ENCODE assay signal across 9 cellular contexts in genomic region chr7:140656548-140657515, GRCh38. TPM values are rescaled to one million over a fixed set of nuclear protein-coding genes. Genes with fewer than 3 reads are reported as not detected.
DNase-seq lines count a peak whose midpoint lies in the region; TF ChIP-seq lines count a peak whose summit lies in the region.
"Had no signal": no experiment of that assay in that cellular context is flagged by ENCODE, and none has a peak within 500 bp of the region (broad histone marks: within the 10 kb centered on the region; RNA-seq: fewer than 3 reads in every experiment).

No MANE protein-coding gene starts in this region.

- no peaks in the 10 kb centered on the region for H3K36me3 ChIP-seq in sigmoid colon

- peaks cover 0 to 25% (median 17%) of the 10 kb centered on the region in 4 donors for H3K4me1 ChIP-seq in sigmoid colon

- H3K27ac Mint-ChIP-seq in activated CD4-positive, alpha-beta T cell treated with anti-CD3 and anti-CD28 coated beads, Interleukin-2, amount 10 ng/mL, durations not matched to agents 24 days and 14 days, result no peak overlapping the region

- H3K27me3 Mint-ChIP-seq in activated CD4-positive, alpha-beta T cell treated with anti-CD3 and anti-CD28 coated beads, Interleukin-2, amount 10 ng/mL, durations not matched to agents 24 days and 14 days, result peaks cover 40% of the 10 kb centered on the region

- DNase-seq in DMS79 treated with DMSO at 0.1 percent for 48 hours (lab: John Stamatoyannopoulos, UW) (peak; percentile 70), GM20000 (ENCODE audit: low spot score) (peak; percentile 74), HPDE6-E6E7 (ENCODE audit: extremely low spot score) (peak; percentile 77), foreskin fibroblast (peak; percentile 67 to 79), sigmoid colon (peak; percentile 82), NCI-H1417 treated with DMSO at 0.1 percent for 48 hours (lab: John Stamatoyannopoulos, UW) (no peak), hepatic stellate cell (ENCODE audit: low spot score) (no peak)
- peak; percentile 84 for DNase-seq in activated CD4-positive, alpha-beta T cell treated with anti-CD3 and anti-CD28 coated beads, Interleukin-2, amount 10 ng/mL, durations not matched to agents 24 days and 14 days

- intact Hi-C loops in activated CD4-positive, alpha-beta T cell treated with anti-CD3 and anti-CD28 coated beads, Interleukin-2, amount 10 ng/mL, durations not matched to agents 24 days and 14 days (cut with micrococcal nuclease), result loop anchor here (2.0 to 5.0 kb wide), 2 partner anchors 182 to 355 kb away; partner anchors contain the start of gene MRPS33
- intact Hi-C loops in sigmoid colon (cut with DNase I), result no loop called here

- no peak for TF ChIP-seq EP300 in sigmoid colon (IDR thresholded peaks at IDR 0.05)

- H3K27ac ChIP-seq in sigmoid colon, result peak overlapping the region; percentile 64 to 73 (median 69)

- H3K36me3 Mint-ChIP-seq in activated CD4-positive, alpha-beta T cell treated with anti-CD3 and anti-CD28 coated beads, Interleukin-2, amount 10 ng/mL, durations not matched to agents 24 days and 14 days (ENCODE audit: low read depth), result no peaks in the 10 kb centered on the region

- TF ChIP-seq CTCF in GM20000 (IDR thresholded peaks at IDR 0.05; ENCODE audit: extremely low read depth, missing control alignments), result no peak
- no peak for TF ChIP-seq CTCF in foreskin fibroblast (IDR thresholded peaks at IDR 0.05; ENCODE audit: low read depth, low read length)
- TF ChIP-seq CTCF in sigmoid colon (IDR thresholded peaks at IDR 0.05), result no peak

- H3K4me3 ChIP-seq in foreskin fibroblast (ENCODE audit: low read depth in 1 of 2, low read length in 2 of 2), result peak overlapping the region; percentile 32 to 38
- peak overlapping the region; percentile 14 to 38 (median 34) for H3K4me3 ChIP-seq in sigmoid colon

- peak overlapping the region; percentile 71 for H3K4me3 Mint-ChIP-seq in activated CD4-positive, alpha-beta T cell treated with anti-CD3 and anti-CD28 coated beads, Interleukin-2, amount 10 ng/mL, durations not matched to agents 24 days and 14 days

- H3K4me1 Mint-ChIP-seq in activated CD4-positive, alpha-beta T cell treated with anti-CD3 and anti-CD28 coated beads, Interleukin-2, amount 10 ng/mL, durations not matched to agents 24 days and 14 days, result peaks cover 19% of the 10 kb centered on the region

- H3K9me3 ChIP-seq in sigmoid colon, result no peaks in the 10 kb centered on the region

- no peak for TF ChIP-seq POLR2A in sigmoid colon (IDR thresholded peaks at IDR 0.05)

- H3K27me3 ChIP-seq in sigmoid colon, result no peaks in the 10 kb centered on the region

- WGBS in sigmoid colon, 2 donors, result 38 to 49% methylated on average over 11 of the region's 11 CpGs

- no peaks in the 10 kb centered on the region for H3K9me3 Mint-ChIP-seq in activated CD4-positive, alpha-beta T cell treated with anti-CD3 and anti-CD28 coated beads, Interleukin-2, amount 10 ng/mL, durations not matched to agents 24 days and 14 days

RNA-seq across cellular contexts. Expression of gene ADCK2, which starts 15.9 kb away (rescaled TPM):
- total RNA-seq in activated CD4-positive, alpha-beta T cell treated with anti-CD3 and anti-CD28 coated beads, Interleukin-2, amount 10 ng/mL, durations not matched to agents 24 days and 14 days, result 22.9 and 28.1 TPM in 2 replicates
- total RNA-seq in sigmoid colon, result 10 to 100 TPM; 20.1 to 22.1 (median 20.8) TPM
- polyA plus RNA-seq in sigmoid colon, result 10 to 100 TPM; 14.8 to 24.0 (median 15.6) TPM

RNA-seq across cellular contexts. Expression of gene DENND2A, which starts 16.2 kb away (rescaled TPM):
- total RNA-seq in activated CD4-positive, alpha-beta T cell treated with anti-CD3 and anti-CD28 coated beads, Interleukin-2, amount 10 ng/mL, durations not matched to agents 24 days and 14 days, result not detected in 2 replicates
- total RNA-seq in sigmoid colon, result 10 to 100 TPM in 3 of 4 donors, 1 to 10 TPM in 1; 7.6 to 38.8 (median 13.6) TPM
- polyA plus RNA-seq in sigmoid colon, result 10 to 100 TPM in 1 of 3 donors, 1 to 10 TPM in 2; 6.2 to 22.2 (median 7.2) TPM
- total RNA-seq: T-helper 1 cell treated with Interleukin-12 subunit alpha and Interleukin-12 subunit beta and Interleukin-4 antibody, amounts not matched to agents 30 ng/mL and 1 ng/mL, for 36 hours had no signal

RNA-seq across cellular contexts. Expression of gene NDUFB2, which starts 39.7 kb away (rescaled TPM):
- total RNA-seq in activated CD4-positive, alpha-beta T cell treated with anti-CD3 and anti-CD28 coated beads, Interleukin-2, amount 10 ng/mL, durations not matched to agents 24 days and 14 days, result 183 and 192 TPM in 2 replicates
- 100 to 1,000 TPM; 170 to 377 (median 267) TPM for total RNA-seq in sigmoid colon
- polyA plus RNA-seq in sigmoid colon, result 100 to 1,000 TPM; 397 to 979 (median 712) TPM

Comparison
In these comparisons a context has a peak if more than half of its experiments do, and no peak if none do; other contexts are left out.
1. DNase-seq: peak in DMS79 treated with DMSO at 0.1 percent for 48 hours (single experiment), GM20000 (single experiment), HPDE6-E6E7 (single experiment), activated CD4-positive, alpha-beta T cell treated with anti-CD3 and anti-CD28 coated beads, Interleukin-2, amount 10 ng/mL, durations not matched to agents 24 days and 14 days (single experiment), foreskin fibroblast (2 of 2) and sigmoid colon (single experiment); none in NCI-H1417 treated with DMSO at 0.1 percent for 48 hours (single experiment) and hepatic stellate cell (single experiment).